8 cellular contexts compared by ENCODE assay signal in the genomic region with DNA sequence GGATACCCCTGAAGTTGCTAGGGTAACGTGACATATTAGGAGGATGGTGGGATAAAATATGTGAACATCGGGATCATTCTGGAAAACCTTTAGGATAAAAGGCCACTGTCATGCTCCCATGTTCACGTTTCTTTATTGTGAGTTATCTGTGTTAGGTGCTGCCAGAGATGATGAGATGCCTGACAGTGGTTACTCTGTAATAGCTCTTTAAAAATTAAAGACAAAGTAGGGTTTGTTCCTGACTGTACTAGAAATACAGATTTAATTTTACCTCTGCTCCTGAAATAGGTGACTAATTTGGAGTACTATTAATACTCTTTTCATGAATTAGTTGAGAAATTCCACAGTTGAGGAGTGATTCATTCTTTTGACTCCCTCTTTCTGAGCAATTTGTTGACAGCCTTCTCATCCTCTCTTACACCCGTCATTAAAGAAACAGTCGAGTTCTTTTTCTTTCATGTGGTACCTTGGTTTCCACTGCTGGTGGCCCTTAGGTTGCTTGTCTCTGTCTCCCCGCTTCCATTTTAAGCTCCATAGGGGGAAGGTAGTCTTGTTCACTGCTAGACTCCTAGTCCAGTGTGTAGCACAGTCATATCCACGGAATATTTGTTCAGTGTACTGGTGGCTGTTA. TPM values are rescaled to one million over a fixed set of nuclear protein-coding genes. Genes with fewer than 3 reads are reported as not detected.
A peak's percentile ranks its signal among the peaks of the same experiment; 100 is the strongest.
DNase-seq lines count a peak whose midpoint lies in the region; ATAC-seq and TF ChIP-seq lines count a peak whose summit lies in the region.

No MANE protein-coding gene starts in this region.

- H3K4me3 Mint-ChIP-seq in activated CD4-positive, alpha-beta T cell treated with anti-CD3 and anti-CD28 coated beads for 36 hours: peak overlapping the region; percentile 58

- no peak for TF ChIP-seq CTCF in OCI-LY7 (conservative IDR thresholded peaks at IDR 0.05; ENCODE audit: low read length)

- H3K56ac ChIP-seq in mesendoderm (ENCODE audit: low read length): peak overlapping the region; percentile 81

- H2BK5ac ChIP-seq in mesendoderm (ENCODE audit: low read length): peak overlapping the region; percentile 82

- no peak overlapping the region for H2AFZ ChIP-seq in OCI-LY7 (ENCODE audit: low read length)

- H3K23ac ChIP-seq in mesendoderm (ENCODE audit: low read length): no peak overlapping the region

- no peak overlapping the region for H3K4me3 ChIP-seq in mesendoderm (ENCODE audit: low read length)
- no peak overlapping the region for H3K4me3 ChIP-seq in thymus (ENCODE audit: low read length)
- H3K4me3 ChIP-seq in OCI-LY7 (ENCODE audit: low read depth, low read length, poor library complexity, severe bottlenecking): no peak overlapping the region

- no TSS peak for BruUV-seq in OCI-LY7 (replicated peaks; lab: Mats Ljungman, UMichigan)

- CTCF ChIA-PET in activated CD4-positive, alpha-beta T cell treated with anti-CD3 and anti-CD28 coated beads for 36 hours (lab: Charles Lee): interaction anchor here (0.6 to 4.7 kb wide), 21 partner anchors 9 to 146 kb away, joined by 3 to 43 read pairs (median 5); a partner anchor contains a TSS
- CTCF ChIA-PET in OCI-LY7 (lab: Charles Lee; ENCODE audit: unreplicated experiment): no interaction called here

- H3K9me3 Mint-ChIP-seq in activated CD4-positive, alpha-beta T cell treated with anti-CD3 and anti-CD28 coated beads for 36 hours (ENCODE audit: low read depth): no peaks in the 10 kb centered on the region

- H2AK5ac ChIP-seq in mesendoderm (ENCODE audit: low read length): no peak overlapping the region

- H3K27me3 Mint-ChIP-seq in activated CD4-positive, alpha-beta T cell treated with anti-CD3 and anti-CD28 coated beads for 36 hours: no peaks in the 10 kb centered on the region

- no peaks in the 10 kb centered on the region for H3K27me3 ChIP-seq in mesendoderm (ENCODE audit: insufficient read depth, low read length, poor library complexity)
- H3K27me3 ChIP-seq in thymus (ENCODE audit: control insufficient read depth, insufficient read depth): no peaks in the 10 kb centered on the region

- H3K36me3 ChIP-seq in mesendoderm (ENCODE audit: control insufficient read depth, insufficient read depth, low read length) (peaks cover 16% of the 10 kb centered on the region), thymus (ENCODE audit: control insufficient read depth, insufficient read depth) (peaks cover 15% of the 10 kb centered on the region), OCI-LY7 (ENCODE audit: insufficient read depth, low read length) (peaks cover 85% of the 10 kb centered on the region)

- peak overlapping the region; percentile 42 for H3K18ac ChIP-seq in mesendoderm (ENCODE audit: low read length)

- H3K4me2 ChIP-seq in mesendoderm (ENCODE audit: low read length): no peak overlapping the region
- H3K4me2 ChIP-seq in OCI-LY7 (ENCODE audit: low read length): no peak overlapping the region

- H3K27ac ChIP-seq in mesendoderm (ENCODE audit: low read depth, low read length) (peak overlapping the region; percentile 81), thymus (ENCODE audit: low read depth) (peak overlapping the region; percentile 68), OCI-LY7 (ENCODE audit: low read depth, low read length, poor library complexity, severe bottlenecking) (no peak overlapping the region)

- no CpG with 5 or more reads among the region's 7 CpGs for WGBS in mesendoderm (ENCODE audit: extremely low coverage, insufficient coverage, low lambda C conversion rate)
- WGBS in thymus: 57% methylated on average over 7 of the region's 7 CpGs

- H3K79me2 ChIP-seq in mesendoderm (ENCODE audit: control insufficient read depth, insufficient read depth, low read length) (peaks cover 14% of the 10 kb centered on the region), OCI-LY7 (ENCODE audit: insufficient read depth, low read depth, low read length) (peaks cover 23% of the 10 kb centered on the region; the same call in 1 of the 2 replicates)

- no peak overlapping the region for H2BK15ac ChIP-seq in mesendoderm (replicated peaks; ENCODE audit: low read depth)

- POLR2A ChIA-PET in activated CD4-positive, alpha-beta T cell treated with anti-CD3 and anti-CD28 coated beads for 36 hours (lab: Charles Lee): interaction anchor here (0.5 to 1.9 kb wide), 14 partner anchors 13 to 116 kb away, joined by 3 to 15 read pairs (median 4); a partner anchor contains a TSS
- POLR2A ChIA-PET in OCI-LY7 (lab: Charles Lee): interaction anchor here (0.6 to 1.0 kb wide), 3 partner anchors 11 to 299 kb away, joined by 3 to 5 read pairs (median 3); no protein-coding TSS in a partner anchor

- H3K4me1 ChIP-seq in mesendoderm (ENCODE audit: control insufficient read depth, low read depth, low read length): peaks cover 17% of the 10 kb centered on the region
- peaks cover 34% of the 10 kb centered on the region for H3K4me1 ChIP-seq in thymus (ENCODE audit: control insufficient read depth, insufficient read depth, low read length)
- H3K4me1 ChIP-seq in OCI-LY7 (ENCODE audit: insufficient read depth, low read length, poor library complexity, severe bottlenecking): peaks cover 18% of the 10 kb centered on the region

- H4K5ac ChIP-seq in mesendoderm (ENCODE audit: low read length): no peak overlapping the region

- H3K4me1 Mint-ChIP-seq in activated CD4-positive, alpha-beta T cell treated with anti-CD3 and anti-CD28 coated beads for 36 hours: peaks cover 69% of the 10 kb centered on the region

- peak overlapping the region; percentile 43 for H3K9ac ChIP-seq in mesendoderm (ENCODE audit: low read length)

- no peak overlapping the region for H2BK120ac ChIP-seq in mesendoderm (ENCODE audit: low read depth, low read length)

- H4K20me1 ChIP-seq in OCI-LY7 (ENCODE audit: insufficient read depth, low read length): 0 out of 2 replicates have a peak, but pooled peaks cover 5% of the 10 kb centered on the region

- H3K36me3 Mint-ChIP-seq in activated CD4-positive, alpha-beta T cell treated with anti-CD3 and anti-CD28 coated beads for 36 hours (ENCODE audit: low read depth): peaks cover 63% of the 10 kb centered on the region

- H3K9me3 ChIP-seq in thymus (ENCODE audit: control insufficient read depth) (no peaks in the 10 kb centered on the region), OCI-LY7 (ENCODE audit: low read length) (no peaks in the 10 kb centered on the region)

- peak; percentile 60 for DNase-seq in activated CD4-positive, alpha-beta T cell treated with anti-CD3 and anti-CD28 coated beads for 36 hours
- no peak for DNase-seq in activated CD4-positive, alpha-beta T cell treated with anti-CD3 and anti-CD28 coated beads for 1 hour
- DNase-seq in amniotic epithelial cell (ENCODE audit: low read depth) (peak; percentile 59), mesendoderm (no peak), AG08396 (ENCODE audit: low spot score) (no peak), OCI-LY7 (ENCODE audit: low spot score) (no peak), foreskin melanocyte (no peak)

- no peak overlapping the region for H3K4ac ChIP-seq in mesendoderm (ENCODE audit: low read depth, low read length)

- H3K27ac Mint-ChIP-seq in activated CD4-positive, alpha-beta T cell treated with anti-CD3 and anti-CD28 coated beads for 36 hours: peak overlapping the region; percentile 93

- peak; percentile 90 for ATAC-seq in activated CD4-positive, alpha-beta T cell treated with anti-CD3 and anti-CD28 coated beads for 36 hours

- intact Hi-C loops in activated CD4-positive, alpha-beta T cell treated with anti-CD3 and anti-CD28 coated beads for 36 hours (cut with DNase I, micrococcal nuclease): loop anchor here (1.0 to 5.0 kb wide), 4 partner anchors 17 to 68 kb away; no protein-coding TSS in a partner anchor
- intact Hi-C loops in OCI-LY7 (cut with micrococcal nuclease; ENCODE audit: unreplicated experiment): no loop called here

- H4K8ac ChIP-seq in mesendoderm (ENCODE audit: low read depth, low read length): no peak overlapping the region

- peaks cover 12% of the 10 kb centered on the region for H3K79me1 ChIP-seq in mesendoderm (ENCODE audit: low read length)

- H3K9me2 ChIP-seq in OCI-LY7 (ENCODE audit: insufficient read depth, low read length): no peaks in the 10 kb centered on the region

RNA-seq across cellular contexts. Expression of a gene that starts 28.4 kb away (rescaled TPM):
- total RNA-seq in activated CD4-positive, alpha-beta T cell treated with anti-CD3 and anti-CD28 coated beads for 36 hours: 100 to 1,000 TPM; 143 to 156 TPM
- 240 TPM for polyA plus RNA-seq in mesendoderm (2013, experiment 1 of 2)
- 241 TPM for polyA plus RNA-seq in mesendoderm (2013, experiment 2 of 2)
- polyA plus RNA-seq in thymus: 40.5 TPM
- 165 and 185 TPM in 2 replicates for total RNA-seq in OCI-LY7 (2014; rRNA removed; shearing (Covaris generic))
- total RNA-seq in OCI-LY7 (2022): 144 and 150 TPM in 2 replicates

RNA-seq across cellular contexts. Expression of a gene that starts 45.4 kb away (rescaled TPM):
- total RNA-seq in activated CD4-positive, alpha-beta T cell treated with anti-CD3 and anti-CD28 coated beads for 36 hours: 100 to 1,000 TPM in 1 of 2 experiments, 10 to 100 TPM in 1; 88.6 to 128 TPM
- polyA plus RNA-seq in mesendoderm (2013, experiment 1 of 2): 40.0 TPM
- polyA plus RNA-seq in mesendoderm (2013, experiment 2 of 2): 40.7 TPM
- 14.3 TPM for polyA plus RNA-seq in thymus
- 16.6 and 23.0 TPM in 2 replicates for total RNA-seq in OCI-LY7 (2014; rRNA removed; shearing (Covaris generic))
- total RNA-seq in OCI-LY7 (2022): 76.8 and 80.9 TPM in 2 replicates

Comparison
In these comparisons a context has a peak if more than half of its experiments do, and no peak if none do; other contexts are left out.
1. DNase-seq: peak in activated CD4-positive, alpha-beta T cell treated with anti-CD3 and anti-CD28 coated beads for 36 hours (single experiment) and amniotic epithelial cell (single experiment); none in activated CD4-positive, alpha-beta T cell treated with anti-CD3 and anti-CD28 coated beads for 1 hour (single experiment), mesendoderm (single experiment), AG08396 (single experiment), OCI-LY7 (single experiment) and foreskin melanocyte (single experiment).